Comparison of ENCODE assay signal across 21 cellular contexts in genomic region chr6:130494745-130495144, GRCh38.
DNase-seq lines count a peak whose midpoint lies in the region; ATAC-seq, FAIRE-seq and TF ChIP-seq lines count a peak whose summit lies in the region.
"Had no signal": no experiment of that assay in that cellular context is flagged by ENCODE, and none has a peak within 500 bp of the region (broad histone marks: within the 10 kb centered on the region; RNA-seq: fewer than 3 reads in every experiment).

No MANE protein-coding gene starts in this region.

- in situ Hi-C loops in IMR-90 (cut with MboI; ENCODE audit: low sequenced_read_pairs) = no loop called here

- no peak overlapping the region for H2AK9ac ChIP-seq in IMR-90 (replicated peaks; ENCODE audit: low read depth, low read length, poor library complexity)

- FAIRE-seq in keratinocyte (lab: Jason Lieb, UNC) = no peak
- FAIRE-seq: A549, H54, K562 had no signal

- H3K9me1 ChIP-seq in IMR-90 (ENCODE audit: insufficient read depth, low read length) = no peaks in the 10 kb centered on the region
- no peaks in the 10 kb centered on the region for H3K9me1 ChIP-seq in keratinocyte (ENCODE audit: control insufficient read depth, extremely low read depth, insufficient read depth, low read length)

- H3K4me1 ChIP-seq in IMR-90 (ENCODE audit: control insufficient read depth, insufficient read depth, low read length) (no peaks in the 10 kb centered on the region), keratinocyte (ENCODE audit: control insufficient read depth, extremely low read depth, insufficient read depth, low read length) (peaks cover 7% of the 10 kb centered on the region)
- H3K4me1 ChIP-seq: A549, BLaER1 had no signal

- H3K56ac ChIP-seq in IMR-90 (ENCODE audit: extremely low read depth, insufficient read depth, low read length) = no peak overlapping the region

- no peaks in the 10 kb centered on the region for H3K27me3 ChIP-seq in IMR-90 (ENCODE audit: control insufficient read depth, insufficient read depth, low read length)
- H3K27me3 ChIP-seq in keratinocyte (ENCODE audit: control insufficient read depth, extremely low read depth, insufficient read depth, low read length) = no peaks in the 10 kb centered on the region
- H3K27me3 ChIP-seq: BLaER1 had no signal

- H3K27ac ChIP-seq in IMR-90 (ENCODE audit: insufficient read depth, low read length) (no peak overlapping the region), keratinocyte (ENCODE audit: control insufficient read depth, insufficient read depth, low read length) (no peak overlapping the region)
- H3K27ac ChIP-seq: A549, BLaER1 had no signal

- H3K9ac ChIP-seq in IMR-90 (ENCODE audit: low read depth, low read length) (no peak overlapping the region), keratinocyte (ENCODE audit: control insufficient read depth, extremely low read depth, insufficient read depth, low read length) (no peak overlapping the region)
- H3K9ac ChIP-seq: BLaER1 had no signal

- H3K9me3 Mint-ChIP-seq in chondrocyte (ENCODE audit: low read depth) = peaks cover 12% of the 10 kb centered on the region
- H3K9me3 Mint-ChIP-seq in glutamatergic neuron (ENCODE audit: unreplicated experiment) = no peaks in the 10 kb centered on the region

- no peaks in the 10 kb centered on the region for H3K79me2 ChIP-seq in keratinocyte (ENCODE audit: control insufficient read depth, insufficient read depth, low read length)

- TF ChIP-seq POLR2A in IMR-90 (IDR thresholded peaks at IDR 0.05; ENCODE audit: low read depth, low read length) = no peak

- TF ChIP-seq RAD21 in IMR-90 (IDR thresholded peaks at IDR 0.05; ENCODE audit: low read length) = no peak

- BruUV-seq in IMR-90 (replicated peaks; lab: Mats Ljungman, UMichigan) = no TSS peak

- TF ChIP-seq CTCF in IMR-90 (conservative IDR thresholded peaks at IDR 0.05; ENCODE audit: low read depth, low read length) = no peak
- TF ChIP-seq CTCF in chondrocyte (IDR thresholded peaks at IDR 0.05) = no peak
- TF ChIP-seq CTCF in keratinocyte (optimal IDR thresholded peaks at IDR 0.05 in 1 of 3, IDR thresholded peaks at IDR 0.05 in 1 of 3, conservative IDR thresholded peaks at IDR 0.05 in 1 of 3; ENCODE audit: extremely low read depth in 1 of 3, insufficient read depth in 2 of 3, low read length in 3 of 3) = no peak
- TF ChIP-seq CTCF in glutamatergic neuron (IDR thresholded peaks at IDR 0.05; ENCODE audit: partially characterized antibody, unreplicated experiment) = no peak

- H2BK15ac ChIP-seq in IMR-90 (ENCODE audit: low read depth, low read length) = no peak overlapping the region

- no peak overlapping the region for H4K8ac ChIP-seq in IMR-90 (ENCODE audit: low read depth in 2 of 2, low read length in 2 of 2)

- H3K4me3 ChIP-seq in IMR-90 (ENCODE audit: insufficient read depth, low read depth, low read length) (no peak overlapping the region), keratinocyte (ENCODE audit: control insufficient read depth in 2 of 3, extremely low read depth in 1 of 3, insufficient read depth in 2 of 3, low read depth in 1 of 3, low read length in 3 of 3) (no peak overlapping the region)
- H3K4me3 ChIP-seq: A549, BLaER1, K562 had no signal

- peaks cover 11% of the 10 kb centered on the region for H3K4me1 Mint-ChIP-seq in chondrocyte (ENCODE audit: low read depth)
- no peaks in the 10 kb centered on the region for H3K4me1 Mint-ChIP-seq in glutamatergic neuron (ENCODE audit: low read depth, unreplicated experiment)

- no peaks in the 10 kb centered on the region for H3K79me1 ChIP-seq in IMR-90 (ENCODE audit: low read depth in 1 of 2, low read length in 2 of 2)

- WGBS in IMR-90 (ENCODE audit: extremely low coverage in 2 of 2, insufficient read length in 1 of 2), 2 experiments = no CpG with 5 or more reads among the region's 1 CpG

- no peak overlapping the region for H3K18ac ChIP-seq in IMR-90 (ENCODE audit: low read depth, low read length)

- H4K5ac ChIP-seq in IMR-90 (ENCODE audit: low read depth, low read length) = no peak overlapping the region

- intact Hi-C loops in IMR-90 (cut with micrococcal nuclease) = no loop called here

- no peaks in the 10 kb centered on the region; the same call in 1 of the 2 replicates for H3K9me3 ChIP-seq in IMR-90 (ENCODE audit: control insufficient read depth, insufficient read depth, low read length)
- H3K9me3 ChIP-seq in keratinocyte (ENCODE audit: control insufficient read depth, low read depth, low read length) = no peaks in the 10 kb centered on the region
- H3K9me3 ChIP-seq: A549 had no signal

- H3K36me3 Mint-ChIP-seq in chondrocyte (ENCODE audit: low read depth) (peaks cover 8% of the 10 kb centered on the region), glutamatergic neuron (ENCODE audit: unreplicated experiment) (no peaks in the 10 kb centered on the region)
- H3K36me3 Mint-ChIP-seq: CD8-positive, alpha-beta T cell had no signal

- dilution Hi-C loops in IMR-90 (cut with HindIII; ENCODE audit: low sequenced_read_pairs, unreplicated experiment) = no loop called here
- dilution Hi-C loops in keratinocyte (cut with MboI; ENCODE audit: extremely low pct_ligation_motif_present, low sequenced_read_pairs) = no loop called here

- no peak overlapping the region for H3K4me2 ChIP-seq in IMR-90 (ENCODE audit: low read depth, low read length)
- H3K4me2 ChIP-seq in keratinocyte (ENCODE audit: control insufficient read depth, extremely low read depth, insufficient read depth, low read depth, low read length) = no peak overlapping the region
- H3K4me2 ChIP-seq: A549, BLaER1 had no signal

- H2BK120ac ChIP-seq in IMR-90 (ENCODE audit: low read depth, low read length) = no peak overlapping the region

- H3K23ac ChIP-seq in IMR-90 (ENCODE audit: low read depth, low read length) = no peak overlapping the region

- peak overlapping the region; percentile 66 for H2BK5ac ChIP-seq in IMR-90 (ENCODE audit: low read depth, low read length, poor library complexity, severe bottlenecking)

- no peak overlapping the region for H4K91ac ChIP-seq in IMR-90 (ENCODE audit: insufficient read depth, low read depth, low read length)

- H3K36me3 ChIP-seq in IMR-90 (ENCODE audit: control insufficient read depth, insufficient read depth, low read length) (no peaks in the 10 kb centered on the region), keratinocyte (ENCODE audit: control insufficient read depth in 2 of 2, extremely low read depth in 1 of 2, insufficient read depth in 2 of 2, low read length in 2 of 2) (no peaks in the 10 kb centered on the region)
- H3K36me3 ChIP-seq: BLaER1 had no signal

- CTCF ChIA-PET in IMR-90 (lab: Yijun Ruan, JAX) = interaction anchor here (0.9 kb wide), 1 partner anchor 10 kb away, joined by 3 read pairs; no protein-coding TSS in a partner anchor

- H2AK5ac ChIP-seq in IMR-90 (ENCODE audit: low read depth, low read length) = no peak overlapping the region

- H3K4me3 Mint-ChIP-seq in chondrocyte (ENCODE audit: unreplicated experiment) (no peak overlapping the region), glutamatergic neuron (ENCODE audit: unreplicated experiment) (no peak overlapping the region)
- H3K4me3 Mint-ChIP-seq: CD8-positive, alpha-beta T cell had no signal

- H3K27me3 Mint-ChIP-seq in chondrocyte (ENCODE audit: low read depth) = no peaks in the 10 kb centered on the region
- H3K27me3 Mint-ChIP-seq in glutamatergic neuron (ENCODE audit: unreplicated experiment) = peaks cover 2% of the 10 kb centered on the region

- H3K4ac ChIP-seq in IMR-90 (ENCODE audit: low read depth, low read length) = no peak overlapping the region

- peak overlapping the region; percentile 2 for H3K27ac Mint-ChIP-seq in chondrocyte (ENCODE audit: unreplicated experiment)
- H3K27ac Mint-ChIP-seq in glutamatergic neuron (ENCODE audit: unreplicated experiment) = no peak overlapping the region
- H3K27ac Mint-ChIP-seq: CD8-positive, alpha-beta T cell had no signal

- no peak overlapping the region for H2BK20ac ChIP-seq in IMR-90 (ENCODE audit: low read depth, low read length)

- H2AFZ ChIP-seq in IMR-90 (replicated peaks; ENCODE audit: low read length, poor library complexity) (no peak overlapping the region), keratinocyte (ENCODE audit: control insufficient read depth, low read length) (peak overlapping the region; percentile 12)

- POLR2A ChIA-PET in IMR-90 (lab: Charles Lee; ENCODE audit: unreplicated experiment) = no interaction called here

- no peak overlapping the region for H3K14ac ChIP-seq in IMR-90 (replicated peaks; ENCODE audit: low read depth, low read length)

- ATAC-seq in IMR-90 (ENCODE audit: low read depth) (peak; percentile 68), HG02970 (IDR thresholded peaks at IDR 0.05; ENCODE audit: low FRiP score, unreplicated experiment) (no peak), GM18858 (IDR thresholded peaks at IDR 0.05; ENCODE audit: unreplicated experiment) (no peak)
- ATAC-seq: A549; CD8-positive, alpha-beta T cell; K562 had no signal

- peak; percentile 47 for DNase-seq in EL
- DNase-seq in IMR-90 = peak; percentile 67
- DNase-seq in chondrocyte (ENCODE audit: low spot score) = no peak
- DNase-seq in keratinocyte (ENCODE audit: low read depth, low spot score) = no peak
- DNase-seq in glutamatergic neuron = no peak
- no peak for DNase-seq in CD1c-positive myeloid dendritic cell (ENCODE audit: extremely low spot score)
- DNase-seq: CD8-positive, alpha-beta T cell; DMS53; NCI-H1105 treated with DMSO at 0.1 percent for 48 hours; NCI-H1694 treated with DMSO at 0.1 percent for 48 hours; NCI-H2107; NCI-H2227 treated with DMSO at 0.1 percent for 48 hours; NCI-H524; RPMI8226; SHP77 treated with DMSO at 0.1 percent for 48 hours had no signal

- H4K20me1 ChIP-seq in IMR-90 (ENCODE audit: insufficient read depth, low read length) = no peaks in the 10 kb centered on the region
- no peaks in the 10 kb centered on the region for H4K20me1 ChIP-seq in keratinocyte (ENCODE audit: control insufficient read depth, extremely low read depth, insufficient read depth, low read length)
- H4K20me1 ChIP-seq: BLaER1 had no signal

TF ChIP-seq in IMR-90, 13 proteins besides CTCF, POLR2A, EP300 and RAD21:
- TF ChIP-seq MAZ (IDR thresholded peaks at IDR 0.05; ENCODE audit: borderline replicate concordance, low read depth, low read length) (no peak), FOS (IDR thresholded peaks at IDR 0.05; ENCODE audit: low read depth, low read length) (peak; percentile 27; the same call in 1 of the 2 replicates), USF2 (IDR thresholded peaks at IDR 0.05; ENCODE audit: low read depth, low read length) (no peak), RCOR1 (IDR thresholded peaks at IDR 0.05; ENCODE audit: insufficient replicate concordance, low read length) (no peak), CEBPB (IDR thresholded peaks at IDR 0.05; ENCODE audit: low read depth, low read length) (peak; percentile 64; the same call in 1 of the 2 replicates), CHD1 (IDR thresholded peaks at IDR 0.05; ENCODE audit: low read depth, low read length) (no peak)

Comparison
In these comparisons a context has a peak if more than half of its experiments do, and no peak if none do; other contexts are left out.
1. DNase-seq: peak in EL (single experiment) and IMR-90 (single experiment); none in chondrocyte (single experiment), keratinocyte (single experiment), glutamatergic neuron (single experiment) and CD1c-positive myeloid dendritic cell (single experiment).